Comparison of ENCODE assay signal across 16 cellular contexts in genomic region chr16:67517661-67518423, GRCh38. TPM values are rescaled to one million over a fixed set of nuclear protein-coding genes. Genes with fewer than 3 reads are reported as not detected.
DNase-seq lines count a peak whose midpoint lies in the region; ATAC-seq and TF ChIP-seq lines count a peak whose summit lies in the region.
"Had no signal": no experiment of that assay in that cellular context is flagged by ENCODE, and none has a peak within 500 bp of the region (broad histone marks: within the 10 kb centered on the region; RNA-seq: fewer than 3 reads in every experiment).

No MANE protein-coding gene starts in this region.

- TF ChIP-seq EP300 in suprapubic skin (IDR thresholded peaks at IDR 0.05), result no peak

- H3K4me3 ChIP-seq in BLaER1, result peak overlapping the region; percentile 49
- H3K4me3 ChIP-seq in duodenal mucosa (ENCODE audit: low read depth in 1 of 2, low read length in 2 of 2), result no peak overlapping the region
- H3K4me3 ChIP-seq in suprapubic skin, result no peak overlapping the region
- H3K4me3 ChIP-seq: cardiac muscle cell, testis had no signal

- no peak for DNase-seq in suprapubic skin (ENCODE audit: low spot score in 2 of 2)
- no peak for DNase-seq in activated CD4-positive, alpha-beta T cell treated with anti-CD3 and anti-CD28 coated beads, Interleukin-2, amount 10 ng/mL, durations not matched to agents 7 days and 5 days
- DNase-seq: activated T-cell treated with anti-CD3 and anti-CD28 coated beads, Interleukin-2, amount 50 U/mL, for 48 hours; H7; NCI-H1417; NK-92 treated with Interleukin-12 subunit alpha and Interleukin-12 subunit beta, amount 100 ng/mL, for 24 hours; occipital lobe; testis had no signal

- H3K27me3 Mint-ChIP-seq in activated CD4-positive, alpha-beta T cell treated with anti-CD3 and anti-CD28 coated beads, Interleukin-2, amount 10 ng/mL, durations not matched to agents 7 days and 5 days, result peaks cover 3% of the 10 kb centered on the region

- TF ChIP-seq POLR2A in GM18951 (IDR thresholded peaks at IDR 0.05; ENCODE audit: extremely low read depth, insufficient read depth, insufficient read length) (peak; percentile 44), suprapubic skin (IDR thresholded peaks at IDR 0.05) (no peak)

- H3K36me3 Mint-ChIP-seq in activated CD4-positive, alpha-beta T cell treated with anti-CD3 and anti-CD28 coated beads, Interleukin-2, amount 10 ng/mL, durations not matched to agents 7 days and 5 days (ENCODE audit: low read depth), result no peaks in the 10 kb centered on the region

- H3K9me3 Mint-ChIP-seq in activated CD4-positive, alpha-beta T cell treated with anti-CD3 and anti-CD28 coated beads, Interleukin-2, amount 10 ng/mL, durations not matched to agents 7 days and 5 days, result no peaks in the 10 kb centered on the region

- 89% methylated on average over 7 of the region's 11 CpGs for WGBS in suprapubic skin

- ATAC-seq in HG02870 (IDR thresholded peaks at IDR 0.05; ENCODE audit: unreplicated experiment) (peak; percentile 26), HG02588 (IDR thresholded peaks at IDR 0.05; ENCODE audit: unreplicated experiment) (no peak), GM19455 (IDR thresholded peaks at IDR 0.05; ENCODE audit: unreplicated experiment) (no peak)

- POLR2A ChIA-PET in activated CD4-positive, alpha-beta T cell treated with anti-CD3 and anti-CD28 coated beads, Interleukin-2, amount 10 ng/mL, durations not matched to agents 7 days and 5 days (lab: Charles Lee), result interaction anchor here (0.5 to 0.6 kb wide), 2 partner anchors 15 to 34 kb away, joined by 4 to 6 read pairs; no protein-coding TSS in a partner anchor

- no peak for TF ChIP-seq CTCF in suprapubic skin (IDR thresholded peaks at IDR 0.05)

- no peak overlapping the region for H3K27ac Mint-ChIP-seq in activated CD4-positive, alpha-beta T cell treated with anti-CD3 and anti-CD28 coated beads, Interleukin-2, amount 10 ng/mL, durations not matched to agents 7 days and 5 days

- H3K9me3 ChIP-seq in BLaER1, result no peaks in the 10 kb centered on the region
- H3K9me3 ChIP-seq in duodenal mucosa (ENCODE audit: control insufficient read depth in 1 of 2, low read length in 2 of 2), result no peaks in the 10 kb centered on the region
- H3K9me3 ChIP-seq in suprapubic skin, result no peaks in the 10 kb centered on the region
- H3K9me3 ChIP-seq: testis had no signal

- H3K27ac ChIP-seq in BLaER1 (peak overlapping the region; percentile 91), duodenal mucosa (ENCODE audit: low read depth, low read length) (peak overlapping the region; percentile 45), suprapubic skin (no peak overlapping the region)
- H3K27ac ChIP-seq: cardiac muscle cell, testis had no signal

- H3K9ac ChIP-seq in BLaER1 (peak overlapping the region; percentile 74), duodenal mucosa (ENCODE audit: low read depth in 1 of 2, low read length in 2 of 2) (peak overlapping the region; percentile 1 to 7)

- in situ Hi-C loops in GM18951 (cut with MboI; ENCODE audit: low sequenced_read_pairs, unreplicated experiment), result no loop called here

- H3K36me3 ChIP-seq in BLaER1, result no peaks in the 10 kb centered on the region
- no peaks in the 10 kb centered on the region for H3K36me3 ChIP-seq in duodenal mucosa (ENCODE audit: control insufficient read depth in 1 of 2, insufficient read depth in 2 of 2, low read length in 2 of 2)
- H3K36me3 ChIP-seq in suprapubic skin, result no peaks in the 10 kb centered on the region
- H3K36me3 ChIP-seq: cardiac muscle cell had no signal

- H4K20me1 ChIP-seq in BLaER1, result no peaks in the 10 kb centered on the region

- H3K4me2 ChIP-seq in BLaER1, result peak overlapping the region; percentile 93

- H3K27me3 ChIP-seq in BLaER1, result no peaks in the 10 kb centered on the region
- no peaks in the 10 kb centered on the region for H3K27me3 ChIP-seq in duodenal mucosa (ENCODE audit: control insufficient read depth in 1 of 2, insufficient read depth in 2 of 2, low read length in 2 of 2)
- no peaks in the 10 kb centered on the region for H3K27me3 ChIP-seq in suprapubic skin
- H3K27me3 ChIP-seq: testis had no signal

- CTCF ChIA-PET in activated CD4-positive, alpha-beta T cell treated with anti-CD3 and anti-CD28 coated beads, Interleukin-2, amount 10 ng/mL, durations not matched to agents 7 days and 5 days (lab: Charles Lee), result interaction anchor here (1.0 to 1.7 kb wide), 4 partner anchors 21 to 44 kb away, joined by 3 to 5 read pairs (median 4); partner anchors contain the start of genes ATP6V0D1 and CTCF

- H3K4me3 Mint-ChIP-seq in activated CD4-positive, alpha-beta T cell treated with anti-CD3 and anti-CD28 coated beads, Interleukin-2, amount 10 ng/mL, durations not matched to agents 7 days and 5 days, result no peak overlapping the region

- H3K4me1 ChIP-seq in BLaER1, result peaks cover 94% of the 10 kb centered on the region
- peaks cover 11 to 16% of the 10 kb centered on the region in 2 donors for H3K4me1 ChIP-seq in duodenal mucosa (ENCODE audit: control insufficient read depth in 1 of 2, insufficient read depth in 2 of 2, low read length in 2 of 2)
- peaks cover 18% of the 10 kb centered on the region for H3K4me1 ChIP-seq in suprapubic skin

- H3K4me1 Mint-ChIP-seq in activated CD4-positive, alpha-beta T cell treated with anti-CD3 and anti-CD28 coated beads, Interleukin-2, amount 10 ng/mL, durations not matched to agents 7 days and 5 days, result peaks cover 52% of the 10 kb centered on the region

RNA-seq across cellular contexts. Expression of gene RIPOR1, which starts 10.8 kb away (rescaled TPM):
- total RNA-seq in suprapubic skin, result 10 to 100 TPM; 20.6 to 41.5 (median 28.3) TPM
- total RNA-seq in activated CD4-positive, alpha-beta T cell treated with anti-CD3 and anti-CD28 coated beads, Interleukin-2, amount 10 ng/mL, durations not matched to agents 7 days and 5 days, result 10 to 100 TPM; 12.8 to 15.8 TPM

RNA-seq across cellular contexts. Expression of gene AGRP, which starts 34.5 kb away (rescaled TPM):
- not detected for total RNA-seq in suprapubic skin
- not detected for total RNA-seq in activated CD4-positive, alpha-beta T cell treated with anti-CD3 and anti-CD28 coated beads, Interleukin-2, amount 10 ng/mL, durations not matched to agents 7 days and 5 days
- total RNA-seq: cardiac muscle cell, kidney epithelial cell, occipital lobe had no signal

RNA-seq across cellular contexts. Expression of gene ATP6V0D1, which starts 36.9 kb away (rescaled TPM):
- 100 to 1,000 TPM in 3 of 4 donors, 10 to 100 TPM in 1; 90.0 to 134 (median 110) TPM for total RNA-seq in suprapubic skin
- 10 to 100 TPM; 52.1 to 60.3 TPM for total RNA-seq in activated CD4-positive, alpha-beta T cell treated with anti-CD3 and anti-CD28 coated beads, Interleukin-2, amount 10 ng/mL, durations not matched to agents 7 days and 5 days

RNA-seq across cellular contexts. Expression of gene CTCF, which starts 44.5 kb away (rescaled TPM):
- total RNA-seq in suprapubic skin, result 10 to 100 TPM; 36.2 to 50.1 (median 46.9) TPM
- total RNA-seq in activated CD4-positive, alpha-beta T cell treated with anti-CD3 and anti-CD28 coated beads, Interleukin-2, amount 10 ng/mL, durations not matched to agents 7 days and 5 days, result 10 to 100 TPM; 87.1 to 98.5 TPM
